ENCODE assay signal across 14 cellular contexts in the genomic region with DNA sequence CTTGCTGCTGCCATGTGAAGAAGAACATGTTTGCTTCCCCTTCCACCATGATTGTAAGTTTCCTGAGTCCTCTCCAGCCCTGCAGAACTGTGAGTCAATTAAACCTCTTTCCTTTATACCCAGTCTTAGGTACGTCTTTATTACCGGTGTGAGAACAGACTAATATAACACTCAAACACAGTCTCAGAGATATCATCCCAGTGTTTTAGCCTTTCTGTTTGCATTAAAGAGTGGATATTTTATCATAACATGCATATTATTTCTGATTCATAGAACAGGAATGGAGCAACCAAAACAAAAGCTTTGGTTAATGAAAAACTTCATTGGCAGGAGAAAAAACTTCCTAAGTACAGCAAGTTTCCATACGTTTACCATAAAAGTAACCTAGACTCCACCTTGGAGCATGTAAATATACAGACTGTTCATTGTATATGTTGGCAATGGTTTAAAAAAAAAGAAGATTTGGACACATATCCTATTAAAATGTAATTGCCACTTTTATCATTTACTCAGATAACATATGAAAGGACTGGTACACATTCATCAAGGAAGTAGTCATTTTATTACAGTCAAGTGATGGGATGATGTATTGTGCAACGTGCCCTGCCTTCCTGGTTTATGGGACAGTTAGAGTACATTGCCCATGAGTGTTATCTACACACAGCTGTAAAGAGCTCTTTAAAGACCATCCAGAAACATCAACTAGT.
DNase-seq lines count a peak whose midpoint lies in the region; ATAC-seq and TF ChIP-seq lines count a peak whose summit lies in the region.
"Had no signal": no experiment of that assay in that cellular context is flagged by ENCODE, and none has a peak within 500 bp of the region (broad histone marks: within the 10 kb centered on the region; RNA-seq: fewer than 3 reads in every experiment).

No MANE protein-coding gene starts in this region.

- no peaks in the 10 kb centered on the region for H3K36me3 Mint-ChIP-seq in activated CD4-positive, alpha-beta T cell treated with anti-CD3 and anti-CD28 coated beads, Interleukin-2, amount 10 ng/mL, durations not matched to agents 7 days and 5 days (ENCODE audit: low read depth)

- CTCF ChIA-PET in activated CD4-positive, alpha-beta T cell treated with anti-CD3 and anti-CD28 coated beads, Interleukin-2, amount 10 ng/mL, durations not matched to agents 7 days and 5 days (lab: Charles Lee): no interaction called here

- no peak for TF ChIP-seq CTCF in LNCaP clone FGC (IDR thresholded peaks at IDR 0.05; ENCODE audit: control insufficient read depth, extremely low read depth, insufficient read depth)
- no peak for TF ChIP-seq CTCF in gastrocnemius medialis (IDR thresholded peaks at IDR 0.05 in 4 of 5, conservative IDR thresholded peaks at IDR 0.05 in 1 of 5)

- no peaks in the 10 kb centered on the region for H3K79me1 ChIP-seq in mesenchymal stem cell (replicated peaks; ENCODE audit: low read length, poor library complexity, severe bottlenecking)

- no peak overlapping the region for H3K14ac ChIP-seq in mesenchymal stem cell (ENCODE audit: low read length in 2 of 2)

- intact Hi-C loops in gastrocnemius medialis (cut with DNase I; ENCODE audit: low total_unique reads): no loop called here

- no peak for TF ChIP-seq POLR2A in gastrocnemius medialis (IDR thresholded peaks at IDR 0.05)

- H3K18ac ChIP-seq in mesenchymal stem cell (ENCODE audit: low read depth in 1 of 2, low read length in 2 of 2): no peak overlapping the region

- in situ Hi-C loops in gastrocnemius medialis (cut with MboI; ENCODE audit: low sequenced_read_pairs in 4 of 4): no loop called here

- no peaks in the 10 kb centered on the region for H3K9me3 ChIP-seq in mesenchymal stem cell (ENCODE audit: control insufficient read depth, low read length)
- H3K9me3 ChIP-seq in gastrocnemius medialis: no peaks in the 10 kb centered on the region
- H3K9me3 ChIP-seq: esophagus muscularis mucosa had no signal

- H3K27ac ChIP-seq in mesenchymal stem cell (ENCODE audit: low read length, poor library complexity, severe bottlenecking) (no peak overlapping the region), gastrocnemius medialis (no peak overlapping the region)
- H3K27ac ChIP-seq: BLaER1 treated with 17β-estradiol and CSF1 and Interleukin-3, amounts not matched to agents 10 nM and 100 nM; esophagus muscularis mucosa had no signal

- WGBS in mesenchymal stem cell: 60% methylated on average over 1 of the region's 4 CpGs

- H3K4ac ChIP-seq in mesenchymal stem cell (ENCODE audit: low read depth in 1 of 2, low read length in 2 of 2): no peak overlapping the region

- no peak overlapping the region for H2BK5ac ChIP-seq in mesenchymal stem cell (ENCODE audit: low read depth, low read length, poor library complexity, severe bottlenecking)

- H3K4me2 ChIP-seq in mesenchymal stem cell (ENCODE audit: low read length, poor library complexity, severe bottlenecking): no peak overlapping the region
- H3K4me2 ChIP-seq: BLaER1 treated with 17β-estradiol and CSF1 and Interleukin-3, amounts not matched to agents 10 nM and 100 nM had no signal

- H2BK15ac ChIP-seq in mesenchymal stem cell (ENCODE audit: low read depth, poor library complexity, severe bottlenecking): no peak overlapping the region

- no peak overlapping the region for H4K91ac ChIP-seq in mesenchymal stem cell (ENCODE audit: low read length)

- POLR2A ChIA-PET in activated CD4-positive, alpha-beta T cell treated with anti-CD3 and anti-CD28 coated beads, Interleukin-2, amount 10 ng/mL, durations not matched to agents 7 days and 5 days (lab: Charles Lee): no interaction called here

- no peak overlapping the region for H2BK120ac ChIP-seq in mesenchymal stem cell (ENCODE audit: low read depth, low read length)

- peaks cover 4% of the 10 kb centered on the region for H3K27me3 Mint-ChIP-seq in activated CD4-positive, alpha-beta T cell treated with anti-CD3 and anti-CD28 coated beads, Interleukin-2, amount 10 ng/mL, durations not matched to agents 7 days and 5 days
- H3K27me3 Mint-ChIP-seq: activated CD4-positive, alpha-beta T cell treated with anti-CD3 and anti-CD28 coated beads, Interleukin-2, amount 10 ng/mL, durations not matched to agents 24 days and 14 days had no signal

- H2BK12ac ChIP-seq in mesenchymal stem cell (ENCODE audit: low read length in 2 of 2): no peak overlapping the region

- peaks cover 8% of the 10 kb centered on the region for H3K9me3 Mint-ChIP-seq in activated CD4-positive, alpha-beta T cell treated with anti-CD3 and anti-CD28 coated beads, Interleukin-2, amount 10 ng/mL, durations not matched to agents 7 days and 5 days
- H3K9me3 Mint-ChIP-seq: central memory CD8-positive, alpha-beta T cell; nephron had no signal

- H3K9ac ChIP-seq in mesenchymal stem cell (ENCODE audit: low read length): no peak overlapping the region
- H3K9ac ChIP-seq: BLaER1 treated with 17β-estradiol and CSF1 and Interleukin-3, amounts not matched to agents 10 nM and 100 nM had no signal

- no peak overlapping the region for H3K4me3 Mint-ChIP-seq in activated CD4-positive, alpha-beta T cell treated with anti-CD3 and anti-CD28 coated beads, Interleukin-2, amount 10 ng/mL, durations not matched to agents 7 days and 5 days
- H3K4me3 Mint-ChIP-seq: activated CD4-positive, alpha-beta T cell treated with anti-CD3 and anti-CD28 coated beads, Interleukin-2, amount 10 ng/mL, durations not matched to agents 24 days and 14 days; central memory CD8-positive, alpha-beta T cell; nephron; T-helper 17 cell had no signal

- H2AK5ac ChIP-seq in mesenchymal stem cell (ENCODE audit: low read length, severe bottlenecking): no peak overlapping the region

- no peak overlapping the region for H4K8ac ChIP-seq in mesenchymal stem cell (ENCODE audit: low read length)

- peak; percentile 37 for DNase-seq in COLO668 (lab: John Stamatoyannopoulos, UW; ENCODE audit: unreplicated experiment)
- peak; percentile 96 for DNase-seq in LNCaP clone FGC (ENCODE audit: low read depth)
- DNase-seq in amniotic epithelial cell (ENCODE audit: low read depth): peak; percentile 40
- peak; percentile 66 for DNase-seq in mesenchymal stem cell
- no peak for DNase-seq in midbrain (lab: John Stamatoyannopoulos, UW)
- DNase-seq in activated CD4-positive, alpha-beta T cell treated with anti-CD3 and anti-CD28 coated beads, Interleukin-2, amount 10 ng/mL, durations not matched to agents 7 days and 5 days: no peak
- no peak for DNase-seq in gastrocnemius medialis
- DNase-seq in stimulated activated CD4-positive, alpha-beta T cell treated with anti-CD3 and anti-CD28 coated beads, Interleukin-4, amount 100 ng/mL, for 24 hours: no peak
- DNase-seq: activated CD4-positive, alpha-beta T cell treated with anti-CD3 and anti-CD28 coated beads, Interleukin-2, amount 10 ng/mL, durations not matched to agents 24 days and 14 days; T-helper 17 cell had no signal

- no peak overlapping the region for H3K27ac Mint-ChIP-seq in activated CD4-positive, alpha-beta T cell treated with anti-CD3 and anti-CD28 coated beads, Interleukin-2, amount 10 ng/mL, durations not matched to agents 7 days and 5 days
- H3K27ac Mint-ChIP-seq: activated CD4-positive, alpha-beta T cell treated with anti-CD3 and anti-CD28 coated beads, Interleukin-2, amount 10 ng/mL, durations not matched to agents 24 days and 14 days; T-helper 17 cell had no signal

- H3K27me3 ChIP-seq in mesenchymal stem cell (ENCODE audit: control insufficient read depth in 1 of 2, insufficient read depth in 1 of 2, low read length in 2 of 2) (peaks cover 0 to 7% of the 10 kb centered on the region in 2 experiments), gastrocnemius medialis (no peaks in the 10 kb centered on the region)
- H3K27me3 ChIP-seq: BLaER1 treated with 17β-estradiol and CSF1 and Interleukin-3, amounts not matched to agents 10 nM and 100 nM; esophagus muscularis mucosa had no signal

- H3K23ac ChIP-seq in mesenchymal stem cell (ENCODE audit: low read length in 2 of 2): no peak overlapping the region

- H3K36me3 ChIP-seq in mesenchymal stem cell (ENCODE audit: control insufficient read depth in 1 of 2, insufficient read depth in 2 of 2, low read depth in 1 of 2, low read length in 2 of 2): no peaks in the 10 kb centered on the region
- no peaks in the 10 kb centered on the region for H3K36me3 ChIP-seq in gastrocnemius medialis
- H3K36me3 ChIP-seq: BLaER1 treated with 17β-estradiol and CSF1 and Interleukin-3, amounts not matched to agents 10 nM and 100 nM; esophagus muscularis mucosa had no signal

- H2AFZ ChIP-seq in mesenchymal stem cell (ENCODE audit: low read depth, low read length): no peak overlapping the region

- H3K4me1 ChIP-seq in mesenchymal stem cell (ENCODE audit: control insufficient read depth, insufficient read depth, low read depth, low read length) (peaks cover 19% of the 10 kb centered on the region), gastrocnemius medialis (no peaks in the 10 kb centered on the region)

- no peak for ATAC-seq in gastrocnemius medialis
- ATAC-seq: T-helper 17 cell had no signal

- no peak overlapping the region for H3K4me3 ChIP-seq in LNCaP clone FGC (ENCODE audit: low read depth, low read length)
- H3K4me3 ChIP-seq in mesenchymal stem cell (ENCODE audit: insufficient read depth in 1 of 2, low read depth in 1 of 2, low read length in 2 of 2): no peak overlapping the region
- no peak overlapping the region for H3K4me3 ChIP-seq in gastrocnemius medialis
- H3K4me3 ChIP-seq: BLaER1 treated with 17β-estradiol and CSF1 and Interleukin-3, amounts not matched to agents 10 nM and 100 nM; esophagus muscularis mucosa had no signal

- no peaks in the 10 kb centered on the region for H3K4me1 Mint-ChIP-seq in activated CD4-positive, alpha-beta T cell treated with anti-CD3 and anti-CD28 coated beads, Interleukin-2, amount 10 ng/mL, durations not matched to agents 7 days and 5 days
- H3K4me1 Mint-ChIP-seq: activated CD4-positive, alpha-beta T cell treated with anti-CD3 and anti-CD28 coated beads, Interleukin-2, amount 10 ng/mL, durations not matched to agents 24 days and 14 days; central memory CD8-positive, alpha-beta T cell; T-helper 17 cell had no signal

Comparison
In these comparisons a context has a peak if more than half of its experiments do, and no peak if none do; other contexts are left out.
1. DNase-seq: peak in COLO668 (single experiment), LNCaP clone FGC (single experiment), amniotic epithelial cell (single experiment) and mesenchymal stem cell (single experiment); none in midbrain (single experiment), activated CD4-positive, alpha-beta T cell treated with anti-CD3 and anti-CD28 coated beads, Interleukin-2, amount 10 ng/mL, durations not matched to agents 7 days and 5 days (single experiment), gastrocnemius medialis (0 of 2) and stimulated activated CD4-positive, alpha-beta T cell treated with anti-CD3 and anti-CD28 coated beads, Interleukin-4, amount 100 ng/mL, for 24 hours (single experiment).